In genomic region chr22:20316217-20316843, GRCh38 we compare ENCODE assay signal across 1 cellular context.
TF ChIP-seq lines count a peak whose summit lies in the region.

No MANE protein-coding gene starts in this region.

TF ChIP-seq in K562, 482 proteins besides CTCF, POLR2A, EP300 and RAD21 (continues in another document):
- TF ChIP-seq RERE (CRISPR knock-in tag; IDR thresholded peaks at IDR 0.05; ENCODE audit: borderline replicate concordance) (0 out of 2 replicates have a peak, but pooled peaks have one; percentile 63), ZNF41 (CRISPR knock-in tag; conservative IDR thresholded peaks at IDR 0.05) (no peak), ZNF583 (CRISPR knock-in tag; IDR thresholded peaks at IDR 0.05) (0 out of 2 replicates have a peak, but pooled peaks have one; percentile 14), IRF2 (CRISPR knock-in tag; IDR thresholded peaks at IDR 0.05) (peak; percentile 74), HMG20B (CRISPR knock-in tag; IDR thresholded peaks at IDR 0.05) (no peak), SMC3 (conservative IDR thresholded peaks at IDR 0.05; ENCODE audit: insufficient read depth, low read depth, low read length) (0 out of 2 replicates have a peak, but pooled peaks have one; percentile 3), CBFA2T2 (conservative IDR thresholded peaks at IDR 0.05) (no peak), RBM34 (IDR thresholded peaks at IDR 0.05; ENCODE audit: borderline replicate concordance, insufficient read depth, low read length) (no peak), CREB1 (IDR thresholded peaks at IDR 0.05) (no peak), CREB1 (CRISPR knock-in tag; IDR thresholded peaks at IDR 0.05) (peak; percentile 37; the same call in 1 of the 2 replicates), KLF13 (tag; IDR thresholded peaks at IDR 0.05; ENCODE audit: borderline replicate concordance, low read depth) (peak; percentile 23; the same call in 1 of the 2 replicates), THAP12 (CRISPR knock-in tag; IDR thresholded peaks at IDR 0.05) (peak; percentile 17; the same call in 1 of the 2 replicates), NR3C1 (CRISPR knock-in tag; IDR thresholded peaks at IDR 0.05) (peak; percentile 24; the same call in 1 of the 2 replicates), ZBTB7A (IDR thresholded peaks at IDR 0.05; ENCODE audit: borderline replicate concordance, control insufficient read depth, low read depth, low read length) (0 out of 2 replicates have a peak, but pooled peaks have one; percentile 17), ZNF277 (CRISPR knock-in tag; IDR thresholded peaks at IDR 0.05; ENCODE audit: borderline replicate concordance) (no peak), THRB (CRISPR knock-in tag; conservative IDR thresholded peaks at IDR 0.05) (no peak), E2F8 (IDR thresholded peaks at IDR 0.05; ENCODE audit: low read depth, partially characterized antibody) (no peak), IFI16 (CRISPR knock-in tag; IDR thresholded peaks at IDR 0.05) (no peak), MYC (IDR thresholded peaks at IDR 0.05; ENCODE audit: low read depth, low read length) (no peak), MYC (CRISPR knock-in tag; IDR thresholded peaks at IDR 0.05; ENCODE audit: borderline replicate concordance, low read depth) (no peak), ZBED1 (IDR thresholded peaks at IDR 0.05) (no peak)
- TF ChIP-seq, protein P1, sequence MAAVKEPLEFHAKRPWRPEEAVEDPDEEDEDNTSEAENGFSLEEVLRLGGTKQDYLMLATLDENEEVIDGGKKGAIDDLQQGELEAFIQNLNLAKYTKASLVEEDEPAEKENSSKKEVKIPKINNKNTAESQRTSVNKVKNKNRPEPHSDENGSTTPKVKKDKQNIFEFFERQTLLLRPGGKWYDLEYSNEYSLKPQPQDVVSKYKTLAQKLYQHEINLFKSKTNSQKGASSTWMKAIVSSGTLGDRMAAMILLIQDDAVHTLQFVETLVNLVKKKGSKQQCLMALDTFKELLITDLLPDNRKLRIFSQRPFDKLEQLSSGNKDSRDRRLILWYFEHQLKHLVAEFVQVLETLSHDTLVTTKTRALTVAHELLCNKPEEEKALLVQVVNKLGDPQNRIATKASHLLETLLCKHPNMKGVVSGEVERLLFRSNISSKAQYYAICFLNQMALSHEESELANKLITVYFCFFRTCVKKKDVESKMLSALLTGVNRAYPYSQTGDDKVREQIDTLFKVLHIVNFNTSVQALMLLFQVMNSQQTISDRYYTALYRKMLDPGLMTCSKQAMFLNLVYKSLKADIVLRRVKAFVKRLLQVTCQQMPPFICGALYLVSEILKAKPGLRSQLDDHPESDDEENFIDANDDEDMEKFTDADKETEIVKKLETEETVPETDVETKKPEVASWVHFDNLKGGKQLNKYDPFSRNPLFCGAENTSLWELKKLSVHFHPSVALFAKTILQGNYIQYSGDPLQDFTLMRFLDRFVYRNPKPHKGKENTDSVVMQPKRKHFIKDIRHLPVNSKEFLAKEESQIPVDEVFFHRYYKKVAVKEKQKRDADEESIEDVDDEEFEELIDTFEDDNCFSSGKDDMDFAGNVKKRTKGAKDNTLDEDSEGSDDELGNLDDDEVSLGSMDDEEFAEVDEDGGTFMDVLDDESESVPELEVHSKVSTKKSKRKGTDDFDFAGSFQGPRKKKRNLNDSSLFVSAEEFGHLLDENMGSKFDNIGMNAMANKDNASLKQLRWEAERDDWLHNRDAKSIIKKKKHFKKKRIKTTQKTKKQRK (IDR thresholded peaks at IDR 0.05; ENCODE audit: borderline replicate concordance, low read depth, low read length), result no peak
- TF ChIP-seq, protein P2, sequence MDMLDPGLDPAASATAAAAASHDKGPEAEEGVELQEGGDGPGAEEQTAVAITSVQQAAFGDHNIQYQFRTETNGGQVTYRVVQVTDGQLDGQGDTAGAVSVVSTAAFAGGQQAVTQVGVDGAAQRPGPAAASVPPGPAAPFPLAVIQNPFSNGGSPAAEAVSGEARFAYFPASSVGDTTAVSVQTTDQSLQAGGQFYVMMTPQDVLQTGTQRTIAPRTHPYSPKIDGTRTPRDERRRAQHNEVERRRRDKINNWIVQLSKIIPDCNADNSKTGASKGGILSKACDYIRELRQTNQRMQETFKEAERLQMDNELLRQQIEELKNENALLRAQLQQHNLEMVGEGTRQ (CRISPR knock-in tag; IDR thresholded peaks at IDR 0.05), result no peak
- TF ChIP-seq, protein P3, sequence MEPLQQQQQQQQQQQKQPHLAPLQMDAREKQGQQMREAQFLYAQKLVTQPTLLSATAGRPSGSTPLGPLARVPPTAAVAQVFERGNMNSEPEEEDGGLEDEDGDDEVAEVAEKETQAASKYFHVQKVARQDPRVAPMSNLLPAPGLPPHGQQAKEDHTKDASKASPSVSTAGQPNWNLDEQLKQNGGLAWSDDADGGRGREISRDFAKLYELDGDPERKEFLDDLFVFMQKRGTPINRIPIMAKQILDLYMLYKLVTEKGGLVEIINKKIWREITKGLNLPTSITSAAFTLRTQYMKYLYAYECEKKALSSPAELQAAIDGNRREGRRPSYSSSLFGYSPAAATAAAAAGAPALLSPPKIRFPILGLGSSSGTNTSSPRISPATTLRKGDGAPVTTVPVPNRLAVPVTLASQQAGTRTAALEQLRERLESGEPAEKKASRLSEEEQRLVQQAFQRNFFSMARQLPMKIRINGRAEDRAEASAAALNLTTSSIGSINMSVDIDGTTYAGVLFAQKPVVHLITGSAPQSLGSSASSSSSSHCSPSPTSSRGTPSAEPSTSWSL (CRISPR knock-in tag; IDR thresholded peaks at IDR 0.05; ENCODE audit: borderline replicate concordance), result 0 out of 2 replicates have a peak, but pooled peaks have one; percentile 12
- TF ChIP-seq, protein P4, sequence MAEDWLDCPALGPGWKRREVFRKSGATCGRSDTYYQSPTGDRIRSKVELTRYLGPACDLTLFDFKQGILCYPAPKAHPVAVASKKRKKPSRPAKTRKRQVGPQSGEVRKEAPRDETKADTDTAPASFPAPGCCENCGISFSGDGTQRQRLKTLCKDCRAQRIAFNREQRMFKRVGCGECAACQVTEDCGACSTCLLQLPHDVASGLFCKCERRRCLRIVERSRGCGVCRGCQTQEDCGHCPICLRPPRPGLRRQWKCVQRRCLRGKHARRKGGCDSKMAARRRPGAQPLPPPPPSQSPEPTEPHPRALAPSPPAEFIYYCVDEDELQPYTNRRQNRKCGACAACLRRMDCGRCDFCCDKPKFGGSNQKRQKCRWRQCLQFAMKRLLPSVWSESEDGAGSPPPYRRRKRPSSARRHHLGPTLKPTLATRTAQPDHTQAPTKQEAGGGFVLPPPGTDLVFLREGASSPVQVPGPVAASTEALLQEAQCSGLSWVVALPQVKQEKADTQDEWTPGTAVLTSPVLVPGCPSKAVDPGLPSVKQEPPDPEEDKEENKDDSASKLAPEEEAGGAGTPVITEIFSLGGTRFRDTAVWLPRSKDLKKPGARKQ (CRISPR knock-in tag; IDR thresholded peaks at IDR 0.05), result no peak
